In genomic region chr13:94192576-94192975, GRCh38 we compare ENCODE assay signal across 8 cellular contexts.
DNase-seq lines count a peak whose midpoint lies in the region; ATAC-seq and TF ChIP-seq lines count a peak whose summit lies in the region.

No MANE protein-coding gene starts in this region.

- H3K4me3 ChIP-seq in Caco-2 (ENCODE audit: low read depth, low read length) (no peak overlapping the region), OCI-LY1 (ENCODE audit: low read depth, low read length, poor library complexity, severe bottlenecking) (no peak overlapping the region)

- no peak overlapping the region for H2AFZ ChIP-seq in OCI-LY1 (ENCODE audit: low read length)

- CTCF ChIA-PET in Caco-2 (lab: Charles Lee), result no interaction called here

- TF ChIP-seq CTCF in Caco-2 (IDR thresholded peaks at IDR 0.05; ENCODE audit: insufficient read depth in 1 of 2, low read depth in 1 of 2, low read length in 1 of 2, severe bottlenecking in 1 of 2, unreplicated experiment in 1 of 2) (peak; percentile 42 to 47), OCI-LY1 (IDR thresholded peaks at IDR 0.05; ENCODE audit: low read length) (peak; percentile 70)

- no peak overlapping the region for H3K4me3 Mint-ChIP-seq in Caco-2 (ENCODE audit: unreplicated experiment)

- ATAC-seq in GM19463 (IDR thresholded peaks at IDR 0.05; ENCODE audit: unreplicated experiment) (peak; percentile 56), HG02973 (IDR thresholded peaks at IDR 0.05; ENCODE audit: unreplicated experiment) (no peak), GM19035 (IDR thresholded peaks at IDR 0.05; ENCODE audit: unreplicated experiment) (no peak), HG03135 (IDR thresholded peaks at IDR 0.05; ENCODE audit: unreplicated experiment) (no peak)

- no peaks in the 10 kb centered on the region for H3K4me1 Mint-ChIP-seq in Caco-2 (ENCODE audit: low read depth, unreplicated experiment)

- H3K27ac Mint-ChIP-seq in Caco-2 (ENCODE audit: unreplicated experiment), result no peak overlapping the region

- H3K27ac ChIP-seq in OCI-LY1 (ENCODE audit: low read depth, low read length, poor library complexity, severe bottlenecking), result no peak overlapping the region

- no TSS peak for BruUV-seq in Caco-2 (replicated peaks; lab: Mats Ljungman, UMichigan)

- H3F3A ChIP-seq in OCI-LY1 (ENCODE audit: insufficient read depth, low read length), result no peaks in the 10 kb centered on the region

- H3K4me1 ChIP-seq in Caco-2 (no peaks in the 10 kb centered on the region), OCI-LY1 (ENCODE audit: insufficient read depth, low read length, severe bottlenecking) (no peaks in the 10 kb centered on the region)

- H3K79me2 ChIP-seq in OCI-LY1 (ENCODE audit: insufficient read depth, low read length), result no peaks in the 10 kb centered on the region

- H3K9me2 ChIP-seq in OCI-LY1 (ENCODE audit: low read depth, low read length), result no peaks in the 10 kb centered on the region

- H3K27me3 ChIP-seq in Caco-2 (replicated peaks; ENCODE audit: control insufficient read depth, insufficient read depth, low read length) (no peaks in the 10 kb centered on the region), OCI-LY1 (ENCODE audit: insufficient read depth, low read length) (0 out of 2 replicates have a peak, but pooled peaks cover 3% of the 10 kb centered on the region)

- H3K36me3 Mint-ChIP-seq in Caco-2 (ENCODE audit: insufficient read depth, unreplicated experiment), result no peaks in the 10 kb centered on the region

- DNase-seq in Caco-2 (peak; percentile 40 to 42), glomerular visceral epithelial cell (ENCODE audit: extremely low spot score) (peak; percentile 10), HPDE6-E6E7 (ENCODE audit: extremely low spot score) (no peak)

- H4K20me1 ChIP-seq in OCI-LY1 (ENCODE audit: insufficient read depth, low read length), result no peaks in the 10 kb centered on the region

- no peaks in the 10 kb centered on the region for H3K9me3 Mint-ChIP-seq in Caco-2 (ENCODE audit: unreplicated experiment)

- H3K36me3 ChIP-seq in Caco-2 (ENCODE audit: control insufficient read depth, insufficient read depth, low read length) (no peaks in the 10 kb centered on the region), OCI-LY1 (ENCODE audit: insufficient read depth, low read length) (no peaks in the 10 kb centered on the region)

- no peak overlapping the region for H3K4me2 ChIP-seq in OCI-LY1 (ENCODE audit: low read length)

- peaks cover 3% of the 10 kb centered on the region for H3K27me3 Mint-ChIP-seq in Caco-2 (ENCODE audit: insufficient read depth, unreplicated experiment)

- intact Hi-C loops in Caco-2 (cut with micrococcal nuclease; ENCODE audit: unreplicated experiment), result loop anchor here (1.0 to 10.0 kb wide), 2 partner anchors 170 to 1298 kb away; no protein-coding TSS in a partner anchor

- H3K9me3 ChIP-seq in Caco-2 (no peaks in the 10 kb centered on the region), OCI-LY1 (ENCODE audit: low read length) (no peaks in the 10 kb centered on the region)

- no peak overlapping the region for H3K9ac ChIP-seq in OCI-LY1 (ENCODE audit: low read length)

- POLR2A ChIA-PET in Caco-2 (lab: Charles Lee), result no interaction called here
